Comparison of ENCODE assay signal across 9 cellular contexts in genomic region chr3:25021816-25022215, GRCh38.
A peak's percentile ranks its signal among the peaks of the same experiment; 100 is the strongest.
DNase-seq lines count a peak whose midpoint lies in the region; ATAC-seq and TF ChIP-seq lines count a peak whose summit lies in the region.
"Had no signal": no experiment of that assay in that cellular context is flagged by ENCODE, and none has a peak within 500 bp of the region (broad histone marks: within the 10 kb centered on the region; RNA-seq: fewer than 3 reads in every experiment).

No MANE protein-coding gene starts in this region.

- no peaks in the 10 kb centered on the region for H3K36me3 ChIP-seq in psoas muscle (ENCODE audit: insufficient read depth in 1 of 2, low read depth in 1 of 2)

- intact Hi-C loops in psoas muscle (cut with DNase I) = loop anchor here in 1 of 2 donors (5.0 kb wide), 1 partner anchor 570 kb away; no protein-coding TSS in a partner anchor
- intact Hi-C loops in activated naive CD4-positive, alpha-beta T cell treated with anti-CD3 and anti-CD28 coated beads for 36 hours (cut with micrococcal nuclease) = no loop called here

- no peak overlapping the region for H3K4me3 Mint-ChIP-seq in activated naive CD4-positive, alpha-beta T cell treated with anti-CD3 and anti-CD28 coated beads for 36 hours

- H3K9me3 Mint-ChIP-seq in activated naive CD4-positive, alpha-beta T cell treated with anti-CD3 and anti-CD28 coated beads for 36 hours = no peaks in the 10 kb centered on the region

- TF ChIP-seq CTCF in GM12865 (IDR thresholded peaks at IDR 0.05; ENCODE audit: insufficient read depth, low read depth, low read length, missing control alignments) (no peak), psoas muscle (IDR thresholded peaks at IDR 0.05) (peak; percentile 53)

- H3K4me1 ChIP-seq in psoas muscle = no peaks in the 10 kb centered on the region

- peak; percentile 80 for ATAC-seq in SK-N-SH treated with all-trans-retinoic acid at 6 μM for 48 hours
- peak in 1 of 4 donors; percentile 51 for ATAC-seq in psoas muscle
- ATAC-seq in HG02588 (IDR thresholded peaks at IDR 0.05; ENCODE audit: unreplicated experiment) = no peak
- ATAC-seq in GM21515 (IDR thresholded peaks at IDR 0.05; ENCODE audit: unreplicated experiment) = no peak

- H3K36me3 Mint-ChIP-seq in activated naive CD4-positive, alpha-beta T cell treated with anti-CD3 and anti-CD28 coated beads for 36 hours (ENCODE audit: low read depth) = no peaks in the 10 kb centered on the region

- WGBS in psoas muscle, 3 donors = 76 to 84% (median 81%) methylated on average over 3 of the region's 3 CpGs

- DNase-seq in GM12865 (ENCODE audit: low read depth) (peak; percentile 13), globus pallidus (ENCODE audit: low spot score) (peak; percentile 20), psoas muscle (no peak), T-helper 2 cell (no peak)
- DNase-seq in activated naive CD4-positive, alpha-beta T cell treated with anti-CD3 and anti-CD28 coated beads for 36 hours = no peak
- DNase-seq: activated naive CD4-positive, alpha-beta T cell treated with Interleukin-2 at 50 U/mL for 16 hours had no signal

- no peaks in the 10 kb centered on the region for H3K4me1 Mint-ChIP-seq in activated naive CD4-positive, alpha-beta T cell treated with anti-CD3 and anti-CD28 coated beads for 36 hours (ENCODE audit: low read depth)

- H3K27ac Mint-ChIP-seq in activated naive CD4-positive, alpha-beta T cell treated with anti-CD3 and anti-CD28 coated beads for 36 hours = no peak overlapping the region

- CTCF ChIA-PET in activated naive CD4-positive, alpha-beta T cell treated with anti-CD3 and anti-CD28 coated beads for 36 hours (lab: Charles Lee) = interaction anchor here (1.3 kb wide), 1 partner anchor 12 kb away, joined by 6 read pairs; no protein-coding TSS in a partner anchor

- H3K27ac ChIP-seq in psoas muscle = no peak overlapping the region

- H3K4me3 ChIP-seq in GM12865 (ENCODE audit: low read depth, low read length) (no peak overlapping the region), psoas muscle (no peak overlapping the region)

- H3K9me3 ChIP-seq in psoas muscle = no peaks in the 10 kb centered on the region

- H3K27me3 Mint-ChIP-seq in activated naive CD4-positive, alpha-beta T cell treated with anti-CD3 and anti-CD28 coated beads for 36 hours (ENCODE audit: low read depth) = no peaks in the 10 kb centered on the region

- H3K27me3 ChIP-seq in psoas muscle (ENCODE audit: insufficient read depth in 3 of 3, low read length in 2 of 3) = no peaks in the 10 kb centered on the region

TF ChIP-seq in SK-N-SH treated with all-trans-retinoic acid at 6 μM for 48 hours, 23 proteins besides CTCF, POLR2A, EP300 and RAD21:
- TF ChIP-seq GLIS3 (CRISPR knock-in tag; IDR thresholded peaks at IDR 0.05) (no peak), CSDC2 (CRISPR knock-in tag; IDR thresholded peaks at IDR 0.05) (no peak), ARNTL (CRISPR knock-in tag; IDR thresholded peaks at IDR 0.05; ENCODE audit: borderline replicate concordance, low read depth) (no peak), ZNF8 (CRISPR knock-in tag; IDR thresholded peaks at IDR 0.05) (no peak), CSRNP3 (CRISPR knock-in tag; IDR thresholded peaks at IDR 0.05) (no peak), TCF4 (CRISPR knock-in tag; IDR thresholded peaks at IDR 0.05; ENCODE audit: borderline replicate concordance) (no peak), ZFP30 (CRISPR knock-in tag; IDR thresholded peaks at IDR 0.05) (no peak), RARB (CRISPR knock-in tag; IDR thresholded peaks at IDR 0.05) (no peak)
- TF ChIP-seq, protein P1, sequence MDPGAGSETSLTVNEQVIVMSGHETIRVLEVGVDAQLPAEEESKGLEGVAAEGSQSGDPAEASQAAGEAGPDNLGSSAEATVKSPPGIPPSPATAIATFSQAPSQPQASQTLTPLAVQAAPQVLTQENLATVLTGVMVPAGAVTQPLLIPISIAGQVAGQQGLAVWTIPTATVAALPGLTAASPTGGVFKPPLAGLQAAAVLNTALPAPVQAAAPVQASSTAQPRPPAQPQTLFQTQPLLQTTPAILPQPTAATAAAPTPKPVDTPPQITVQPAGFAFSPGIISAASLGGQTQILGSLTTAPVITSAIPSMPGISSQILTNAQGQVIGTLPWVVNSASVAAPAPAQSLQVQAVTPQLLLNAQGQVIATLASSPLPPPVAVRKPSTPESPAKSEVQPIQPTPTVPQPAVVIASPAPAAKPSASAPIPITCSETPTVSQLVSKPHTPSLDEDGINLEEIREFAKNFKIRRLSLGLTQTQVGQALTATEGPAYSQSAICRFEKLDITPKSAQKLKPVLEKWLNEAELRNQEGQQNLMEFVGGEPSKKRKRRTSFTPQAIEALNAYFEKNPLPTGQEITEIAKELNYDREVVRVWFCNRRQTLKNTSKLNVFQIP (CRISPR knock-in tag; IDR thresholded peaks at IDR 0.05; ENCODE audit: borderline replicate concordance, low read depth) = no peak

Comparison
In these comparisons a context has a peak if more than half of its experiments do, and no peak if none do; other contexts are left out.
1. DNase-seq: peak in GM12865 (single experiment) and globus pallidus (single experiment); none in psoas muscle (0 of 2), T-helper 2 cell (0 of 5) and activated naive CD4-positive, alpha-beta T cell treated with anti-CD3 and anti-CD28 coated beads for 36 hours (single experiment).